ENCODE assay signal across 8 cellular contexts in the genomic region with DNA sequence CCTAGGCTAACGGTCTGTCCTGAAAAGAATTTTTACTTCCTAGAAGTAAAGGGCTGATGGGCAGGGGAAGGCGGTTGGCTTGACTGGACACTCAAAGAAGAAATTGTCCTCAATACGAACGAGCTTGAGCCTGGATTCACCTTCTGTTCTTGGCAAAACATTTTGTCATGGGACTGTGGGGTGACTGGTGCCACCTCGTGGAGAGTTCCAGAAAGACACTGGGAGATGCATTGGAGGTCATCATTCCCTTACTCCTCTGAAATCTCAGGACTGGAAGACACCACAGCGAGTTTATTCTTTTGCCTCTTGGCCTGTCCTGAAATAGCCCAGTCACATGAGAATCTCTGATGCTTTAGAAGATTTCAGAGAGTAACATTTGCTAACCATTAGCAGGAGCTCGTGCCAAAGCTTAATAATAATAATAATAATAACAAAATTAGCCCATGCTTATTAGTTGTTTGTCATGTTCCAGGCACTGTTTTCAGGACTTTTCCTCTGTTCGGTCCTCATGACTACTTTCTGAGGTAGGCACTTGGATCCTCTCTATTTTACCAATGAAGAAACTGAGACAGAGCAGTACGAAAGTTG. TPM values are rescaled to one million over a fixed set of nuclear protein-coding genes. Genes with fewer than 3 reads are reported as not detected.
A peak's percentile ranks its signal among the peaks of the same experiment; 100 is the strongest.
DNase-seq lines count a peak whose midpoint lies in the region; ATAC-seq, FAIRE-seq and TF ChIP-seq lines count a peak whose summit lies in the region.

No MANE protein-coding gene starts in this region.

- no peaks in the 10 kb centered on the region for H3K27me3 ChIP-seq in endothelial cell of umbilical vein (ENCODE audit: control insufficient read depth in 2 of 2, insufficient read depth in 2 of 2, low read length in 2 of 2)

- no peaks in the 10 kb centered on the region for H4K20me1 ChIP-seq in endothelial cell of umbilical vein (replicated peaks; ENCODE audit: control insufficient read depth, extremely low read depth, insufficient read depth, low read length)

- H3K79me2 ChIP-seq in endothelial cell of umbilical vein (ENCODE audit: control insufficient read depth, insufficient read depth, low read length) = no peaks in the 10 kb centered on the region

- BruUV-seq in endothelial cell of umbilical vein (replicated peaks; lab: Mats Ljungman, UMichigan) = no TSS peak

- intact Hi-C loops in activated CD4-positive, alpha-beta T cell treated with anti-CD3 and anti-CD28 coated beads for 36 hours (cut with DNase I, micrococcal nuclease) = loop anchor here (1.0 to 5.0 kb wide), 6 partner anchors 32 to 334 kb away; a partner anchor contains a TSS
- intact Hi-C loops in endothelial cell of umbilical vein (cut with micrococcal nuclease) = loop anchor here (1.0 to 10.0 kb wide), 3 partner anchors 53 to 286 kb away; a partner anchor contains a TSS

- H3K27ac ChIP-seq in endothelial cell of umbilical vein (ENCODE audit: insufficient read depth, low read depth, low read length) = no peak overlapping the region

- TF ChIP-seq POLR2A in GM18505 (IDR thresholded peaks at IDR 0.05; ENCODE audit: borderline replicate concordance, extremely low read depth, insufficient read depth, insufficient read length) (no peak), endothelial cell of umbilical vein (IDR thresholded peaks at IDR 0.05; ENCODE audit: low read depth, low read length) (no peak)

- H3K9ac ChIP-seq in endothelial cell of umbilical vein (replicated peaks; ENCODE audit: extremely low read depth, insufficient read depth, low read length) = no peak overlapping the region

- no peaks in the 10 kb centered on the region for H3K36me3 ChIP-seq in endothelial cell of umbilical vein (ENCODE audit: control insufficient read depth in 2 of 2, extremely low read depth in 1 of 2, insufficient read depth in 2 of 2, low read length in 2 of 2)

- no peak overlapping the region for H2AFZ ChIP-seq in endothelial cell of umbilical vein (ENCODE audit: low read depth, low read length)

- ATAC-seq in GM18505 (IDR thresholded peaks at IDR 0.05; ENCODE audit: unreplicated experiment) = peak; percentile 64
- ATAC-seq in HG02970 (IDR thresholded peaks at IDR 0.05; ENCODE audit: low FRiP score, unreplicated experiment) = peak; percentile 67
- ATAC-seq in activated CD4-positive, alpha-beta T cell treated with anti-CD3 and anti-CD28 coated beads for 36 hours = no peak

- no peaks in the 10 kb centered on the region for H3K4me1 ChIP-seq in endothelial cell of umbilical vein (ENCODE audit: control insufficient read depth, extremely low read depth, insufficient read depth, low read length)

- FAIRE-seq in endothelial cell of umbilical vein (lab: Jason Lieb, UNC) = peak; percentile 90

- H3K4me2 ChIP-seq in endothelial cell of umbilical vein (ENCODE audit: insufficient read depth, low read length) = peak overlapping the region; percentile 8

- CTCF ChIA-PET in activated CD4-positive, alpha-beta T cell treated with anti-CD3 and anti-CD28 coated beads for 36 hours (lab: Charles Lee) = interaction anchor here (0.6 to 8.6 kb wide), 10 partner anchors 10 to 665 kb away, joined by 3 to 88 read pairs (median 4); a partner anchor contains a TSS
- CTCF ChIA-PET in endothelial cell of umbilical vein (lab: Charles Lee) = interaction anchor here (0.7 to 8.9 kb wide), 21 partner anchors 9 to 354 kb away, joined by 3 to 311 read pairs (median 5); a partner anchor contains a TSS

- H3K27ac Mint-ChIP-seq in activated CD4-positive, alpha-beta T cell treated with anti-CD3 and anti-CD28 coated beads for 36 hours = no peak overlapping the region

- H3K4me3 ChIP-seq in endothelial cell of umbilical vein (replicated peaks in 1 of 3; ENCODE audit: insufficient read depth in 1 of 3, low read depth in 1 of 3, low read length in 3 of 3) = no peak overlapping the region

- H3K9me1 ChIP-seq in endothelial cell of umbilical vein (replicated peaks; ENCODE audit: control insufficient read depth, extremely low read depth, insufficient read depth, low read length) = no peaks in the 10 kb centered on the region

- H3K9me3 Mint-ChIP-seq in activated CD4-positive, alpha-beta T cell treated with anti-CD3 and anti-CD28 coated beads for 36 hours (ENCODE audit: low read depth) = peaks cover 13% of the 10 kb centered on the region

- H3K9me3 ChIP-seq in endothelial cell of umbilical vein (replicated peaks; ENCODE audit: control insufficient read depth, insufficient read depth, low read length) = no peaks in the 10 kb centered on the region

- H3K36me3 Mint-ChIP-seq in activated CD4-positive, alpha-beta T cell treated with anti-CD3 and anti-CD28 coated beads for 36 hours (ENCODE audit: low read depth) = peaks cover 12% of the 10 kb centered on the region

- POLR2A ChIA-PET in activated CD4-positive, alpha-beta T cell treated with anti-CD3 and anti-CD28 coated beads for 36 hours (lab: Charles Lee) = no interaction called here
- POLR2A ChIA-PET in endothelial cell of umbilical vein (lab: Charles Lee) = no interaction called here

- dilution Hi-C loops in endothelial cell of umbilical vein (cut with MboI; ENCODE audit: extremely low pct_ligation_motif_present, low sequenced_read_pairs) = no loop called here

- H3K4me3 Mint-ChIP-seq in activated CD4-positive, alpha-beta T cell treated with anti-CD3 and anti-CD28 coated beads for 36 hours = no peak overlapping the region

- peak; percentile 39 for DNase-seq in AG09319 (ENCODE audit: extremely low read depth, low read depth)
- DNase-seq in NCI-H2171 treated with DMSO at 0.1 percent for 48 hours (lab: John Stamatoyannopoulos, UW) = peak; percentile 57
- peak; percentile 64 for DNase-seq in activated CD4-positive, alpha-beta T cell treated with anti-CD3 and anti-CD28 coated beads for 36 hours
- peak; percentile 79 for DNase-seq in endothelial cell of umbilical vein (ENCODE audit: low read depth, low spot score)
- peak; percentile 39 for DNase-seq in middle frontal gyrus (ENCODE audit: extremely low spot score, low spot score)
- peak; percentile 58 for DNase-seq in stromal cell of bone marrow (ENCODE audit: low read depth)

- no peaks in the 10 kb centered on the region for H3K27me3 Mint-ChIP-seq in activated CD4-positive, alpha-beta T cell treated with anti-CD3 and anti-CD28 coated beads for 36 hours

- peaks cover 22% of the 10 kb centered on the region for H3K4me1 Mint-ChIP-seq in activated CD4-positive, alpha-beta T cell treated with anti-CD3 and anti-CD28 coated beads for 36 hours

- peak; percentile 91 for TF ChIP-seq CTCF in AG09319 (IDR thresholded peaks at IDR 0.05; ENCODE audit: low read depth, low read length)
- TF ChIP-seq CTCF in endothelial cell of umbilical vein (IDR thresholded peaks at IDR 0.05; ENCODE audit: extremely low read depth in 1 of 2, insufficient read depth in 1 of 2, low read depth in 1 of 2, low read length in 2 of 2) = peak; percentile 83 to 88

TF ChIP-seq in endothelial cell of umbilical vein, 7 proteins besides CTCF, POLR2A, EP300 and RAD21:
- TF ChIP-seq MYC (IDR thresholded peaks at IDR 0.05; ENCODE audit: low read depth, low read length) (no peak), EZH2 (IDR thresholded peaks at IDR 0.05; ENCODE audit: borderline replicate concordance, low read depth, low read length, severe bottlenecking) (no peak), GATA2 (IDR thresholded peaks at IDR 0.05; ENCODE audit: insufficient read depth, insufficient read length, low read depth, low read length) (no peak)
- TF ChIP-seq, protein P1, sequence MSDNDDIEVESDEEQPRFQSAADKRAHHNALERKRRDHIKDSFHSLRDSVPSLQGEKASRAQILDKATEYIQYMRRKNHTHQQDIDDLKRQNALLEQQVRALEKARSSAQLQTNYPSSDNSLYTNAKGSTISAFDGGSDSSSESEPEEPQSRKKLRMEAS (IDR thresholded peaks at IDR 0.05; ENCODE audit: insufficient read depth, insufficient read length) = no peak
TF ChIP-seq in endothelial cell of umbilical vein: peak in this region for 0.

RNA-seq across cellular contexts. Expression of a gene that starts 44.5 kb away (rescaled TPM):
- total RNA-seq in activated CD4-positive, alpha-beta T cell treated with anti-CD3 and anti-CD28 coated beads for 36 hours = 1 to 10 TPM; 6.1 to 7.4 TPM
- total RNA-seq in endothelial cell of umbilical vein = 0.81 and 0.95 TPM in 2 replicates
- 0.69 and 1.1 TPM in 2 replicates for polyA plus RNA-seq in endothelial cell of umbilical vein
- 0.75 and 0.94 TPM in 2 replicates for polyA plus RNA-seq in endothelial cell of umbilical vein (2011; cell fraction: cytosol; rRNA removed)
- polyA plus RNA-seq in endothelial cell of umbilical vein (2011; cell fraction: nucleus; rRNA removed) = 0.94 and 1.3 TPM in 2 replicates
- polyA plus RNA-seq in endothelial cell of umbilical vein (2012) = 3.8 and 4.9 TPM in 2 replicates
- polyA minus RNA-seq in endothelial cell of umbilical vein = 1.3 and 2.2 TPM in 2 replicates
- 1.8 TPM for polyA minus RNA-seq in endothelial cell of umbilical vein (2011; cell fraction: cytosol; rRNA and poly(A)+ RNA removed)
- polyA minus RNA-seq in endothelial cell of umbilical vein (2011; cell fraction: nucleus; rRNA and poly(A)+ RNA removed) = 2.1 and 2.7 TPM in 2 replicates
